ENCODE assay signal across 24 cellular contexts in genomic region chr17:58506354-58507080, GRCh38. TPM values are rescaled to one million over a fixed set of nuclear protein-coding genes. Genes with fewer than 3 reads are reported as not detected.
DNase-seq lines count a peak whose midpoint lies in the region; ATAC-seq and TF ChIP-seq lines count a peak whose summit lies in the region.
"Had no signal": no experiment of that assay in that cellular context is flagged by ENCODE, and none has a peak within 500 bp of the region (broad histone marks: within the 10 kb centered on the region; RNA-seq: fewer than 3 reads in every experiment).

No MANE protein-coding gene starts in this region.

- H3K27me3 ChIP-seq in left ventricle myocardium inferior (ENCODE audit: low read depth): no peaks in the 10 kb centered on the region
- H3K27me3 ChIP-seq: SJCRH30, upper lobe of left lung had no signal

- no peak for ATAC-seq in Right ventricle myocardium inferior
- no peak for ATAC-seq in activated B cell treated with CpG ODN at 0.5 μM for 24 hours (ENCODE audit: low read depth)
- no peak for ATAC-seq in naive B cell (ENCODE audit: low read depth in 2 of 2)
- no peak for ATAC-seq in omental fat pad (ENCODE audit: low FRiP score)
- ATAC-seq: A549; activated T-cell treated with anti-CD3 and anti-CD28 coated beads, Interleukin-2, amount 50 U/mL, for 72 hours; CD8-positive, alpha-beta T cell had no signal

- H3K4me3 ChIP-seq in left ventricle myocardium inferior: no peak overlapping the region
- H3K4me3 ChIP-seq: A549, GM23248, lung, SJCRH30, upper lobe of left lung had no signal

- peaks cover 86% of the 10 kb centered on the region for H3K36me3 Mint-ChIP-seq in activated B cell treated with CpG ODN at 0.5 μM for 24 hours (ENCODE audit: low read depth)
- peaks cover 40 to 52% of the 10 kb centered on the region in 2 donors for H3K36me3 Mint-ChIP-seq in naive B cell
- peaks cover 70% of the 10 kb centered on the region for H3K36me3 Mint-ChIP-seq in activated CD4-positive, alpha-beta T cell treated with anti-CD3 and anti-CD28 coated beads, Interleukin-2, amount 10 ng/mL, durations not matched to agents 24 days and 14 days (ENCODE audit: low read depth)

- peaks cover 12% of the 10 kb centered on the region for H3K4me1 ChIP-seq in left ventricle myocardium inferior
- H3K4me1 ChIP-seq: A549, SJCRH30 had no signal

- H3K4me1 Mint-ChIP-seq in activated B cell treated with CpG ODN at 0.5 μM for 24 hours: peaks cover 44% of the 10 kb centered on the region
- H3K4me1 Mint-ChIP-seq in naive B cell: peaks cover 22 to 44% (median 40%) of the 10 kb centered on the region in 3 donors
- H3K4me1 Mint-ChIP-seq in activated CD4-positive, alpha-beta T cell treated with anti-CD3 and anti-CD28 coated beads, Interleukin-2, amount 10 ng/mL, durations not matched to agents 24 days and 14 days: peaks cover 13% of the 10 kb centered on the region

- no peak for DNase-seq in left ventricle myocardium inferior
- DNase-seq in Right ventricle myocardium inferior (ENCODE audit: missing footprints): no peak
- no peak for DNase-seq in activated B cell treated with CpG ODN at 0.5 μM for 24 hours
- DNase-seq in naive B cell: no peak
- DNase-seq in stimulated activated CD4-positive, alpha-beta T cell treated with anti-CD3 and anti-CD28 coated beads, Interleukin-4, amount 100 ng/mL, for 4 hours: no peak
- DNase-seq in omental fat pad (ENCODE audit: low spot score): no peak
- DNase-seq in activated CD4-positive, alpha-beta T cell treated with anti-CD3 and anti-CD28 coated beads, Interleukin-2, amount 10 ng/mL, durations not matched to agents 24 days and 14 days: no peak
- no peak for DNase-seq in AG08396 (ENCODE audit: low spot score)
- DNase-seq: activated T-cell treated with anti-CD3 and anti-CD28 coated beads, Interleukin-2, amount 50 U/mL, for 72 hours; CD8-positive, alpha-beta T cell; foreskin melanocyte; GM23248; kidney; NCI-H1048; NCI-H510A; SJCRH30; SW 1271; T-helper 9 cell; WERI-Rb-1 had no signal

- H3K9me3 ChIP-seq in left ventricle myocardium inferior (replicated peaks): no peaks in the 10 kb centered on the region
- H3K9me3 ChIP-seq: A549, SJCRH30, upper lobe of left lung had no signal

- TF ChIP-seq CTCF in left ventricle myocardium inferior (IDR thresholded peaks at IDR 0.05; ENCODE audit: borderline replicate concordance) (no peak), activated B cell treated with CpG ODN at 0.5 μM for 24 hours (IDR thresholded peaks at IDR 0.05) (no peak), omental fat pad (IDR thresholded peaks at IDR 0.05) (no peak)

- intact Hi-C loops in left ventricle myocardium inferior (cut with micrococcal nuclease) (no loop called here), Right ventricle myocardium inferior (cut with DNase I) (no loop called here), activated B cell treated with CpG ODN at 0.5 μM for 24 hours (cut with micrococcal nuclease) (no loop called here)
- intact Hi-C loops in activated CD4-positive, alpha-beta T cell treated with anti-CD3 and anti-CD28 coated beads, Interleukin-2, amount 10 ng/mL, durations not matched to agents 24 days and 14 days (cut with micrococcal nuclease): no loop called here

- CTCF ChIA-PET in activated B cell treated with CpG ODN at 0.5 μM for 24 hours (lab: Charles Lee): no interaction called here

- H3K27ac ChIP-seq in left ventricle myocardium inferior (replicated peaks): peak overlapping the region; percentile 59
- H3K27ac ChIP-seq: A549, GM23248, SJCRH30, WERI-Rb-1 had no signal

- H3K27ac Mint-ChIP-seq in activated B cell treated with CpG ODN at 0.5 μM for 24 hours (peak overlapping the region; percentile 50), naive B cell (peak overlapping the region in 4 of 6 donors; percentile 32 to 93 (median 73))
- H3K27ac Mint-ChIP-seq in activated CD4-positive, alpha-beta T cell treated with anti-CD3 and anti-CD28 coated beads, Interleukin-2, amount 10 ng/mL, durations not matched to agents 24 days and 14 days: no peak overlapping the region
- H3K27ac Mint-ChIP-seq: activated T-cell treated with anti-CD3 and anti-CD28 coated beads, Interleukin-2, amount 50 U/mL, for 72 hours; CD8-positive, alpha-beta T cell had no signal

- no peaks in the 10 kb centered on the region for H3K9me3 Mint-ChIP-seq in activated B cell treated with CpG ODN at 0.5 μM for 24 hours
- no peaks in the 10 kb centered on the region for H3K9me3 Mint-ChIP-seq in naive B cell
- H3K9me3 Mint-ChIP-seq in activated CD4-positive, alpha-beta T cell treated with anti-CD3 and anti-CD28 coated beads, Interleukin-2, amount 10 ng/mL, durations not matched to agents 24 days and 14 days: no peaks in the 10 kb centered on the region
- H3K9me3 Mint-ChIP-seq: activated T-cell treated with anti-CD3 and anti-CD28 coated beads, Interleukin-2, amount 50 U/mL, for 72 hours; CD8-positive, alpha-beta T cell had no signal

- H3K4me3 Mint-ChIP-seq in activated B cell treated with CpG ODN at 0.5 μM for 24 hours (no peak overlapping the region), naive B cell (no peak overlapping the region)
- no peak overlapping the region for H3K4me3 Mint-ChIP-seq in activated CD4-positive, alpha-beta T cell treated with anti-CD3 and anti-CD28 coated beads, Interleukin-2, amount 10 ng/mL, durations not matched to agents 24 days and 14 days
- H3K4me3 Mint-ChIP-seq: activated T-cell treated with anti-CD3 and anti-CD28 coated beads, Interleukin-2, amount 50 U/mL, for 72 hours; CD8-positive, alpha-beta T cell had no signal

- H3K27me3 Mint-ChIP-seq in activated B cell treated with CpG ODN at 0.5 μM for 24 hours: no peaks in the 10 kb centered on the region
- no peaks in the 10 kb centered on the region for H3K27me3 Mint-ChIP-seq in naive B cell
- no peaks in the 10 kb centered on the region for H3K27me3 Mint-ChIP-seq in activated CD4-positive, alpha-beta T cell treated with anti-CD3 and anti-CD28 coated beads, Interleukin-2, amount 10 ng/mL, durations not matched to agents 24 days and 14 days

- POLR2A ChIA-PET in activated B cell treated with CpG ODN at 0.5 μM for 24 hours (lab: Charles Lee): interaction anchor here (1.4 to 4.1 kb wide), 5 partner anchors 9 to 189 kb away, joined by 5 to 33 read pairs (median 26); partner anchors contain the start of genes HSF5 and MTMR4

- peaks cover 99% of the 10 kb centered on the region for H3K36me3 ChIP-seq in left ventricle myocardium inferior

RNA-seq across cellular contexts. Expression of gene MTMR4, which starts 7.9 kb away (rescaled TPM):
- 24.0 TPM for total RNA-seq in left ventricle myocardium inferior
- 14.3 TPM for total RNA-seq in Right ventricle myocardium inferior
- total RNA-seq in activated B cell treated with CpG ODN at 0.5 μM for 24 hours: 109 and 112 TPM in 2 replicates
- polyA plus RNA-seq in naive B cell (ENCODE audit: low read depth in 6 of 6): 10 to 100 TPM; 12.9 to 35.7 (median 30.4) TPM
- total RNA-seq in omental fat pad: 10 to 100 TPM; 24.3 to 40.1 (median 32.3) TPM
- 84.2 and 89.0 TPM in 2 replicates for total RNA-seq in activated CD4-positive, alpha-beta T cell treated with anti-CD3 and anti-CD28 coated beads, Interleukin-2, amount 10 ng/mL, durations not matched to agents 24 days and 14 days

RNA-seq across cellular contexts. Expression of gene HSF5, which starts 18.3 kb away (rescaled TPM):
- total RNA-seq in left ventricle myocardium inferior: not detected
- not detected for total RNA-seq in Right ventricle myocardium inferior
- total RNA-seq in activated B cell treated with CpG ODN at 0.5 μM for 24 hours: 4.5 and 5.5 TPM in 2 replicates
- polyA plus RNA-seq in naive B cell (ENCODE audit: low read depth in 6 of 6): 1 to 10 TPM; 1.3 to 4.6 (median 3.1) TPM
- total RNA-seq in omental fat pad: under 1 TPM in 2 of 4 donors, not detected in 2; 0.13 to 0.24 TPM
- 0.80 and 0.91 TPM in 2 replicates for total RNA-seq in activated CD4-positive, alpha-beta T cell treated with anti-CD3 and anti-CD28 coated beads, Interleukin-2, amount 10 ng/mL, durations not matched to agents 24 days and 14 days
- total RNA-seq: chondrocyte, GM23248, SJCRH30, subcutaneous adipose tissue had no signal
- polyA plus RNA-seq: A549, GM23248 had no signal
